14 cellular contexts compared by ENCODE assay signal in the genomic region with DNA sequence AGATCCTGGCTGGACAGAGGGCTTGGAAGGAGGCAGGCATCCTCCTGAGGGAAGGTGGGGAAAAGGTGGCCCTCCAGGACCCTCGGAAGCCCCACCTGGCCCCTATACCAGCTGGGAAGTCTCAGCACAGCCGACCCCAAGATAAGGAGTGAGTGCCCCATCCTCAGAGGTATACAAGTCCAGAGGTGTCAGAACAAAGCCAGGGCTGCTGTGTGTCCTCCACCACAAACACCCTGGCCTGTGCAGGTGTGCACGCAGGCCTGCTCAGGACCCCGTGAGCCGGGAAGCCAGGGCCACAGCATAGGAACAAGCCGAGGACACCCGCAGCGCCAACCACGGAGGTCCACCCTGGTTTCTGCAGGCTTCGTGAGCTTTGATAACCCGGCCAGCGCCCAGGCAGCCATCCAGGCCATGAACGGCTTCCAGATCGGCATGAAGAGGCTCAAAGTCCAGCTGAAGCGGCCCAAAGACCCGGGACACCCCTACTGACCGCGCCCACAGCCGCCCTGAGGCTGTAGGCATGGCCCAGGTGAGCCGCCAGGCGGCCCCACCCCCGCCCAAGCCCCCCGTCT.
DNase-seq lines count a peak whose midpoint lies in the region; ATAC-seq and TF ChIP-seq lines count a peak whose summit lies in the region.
"Had no signal": no experiment of that assay in that cellular context is flagged by ENCODE, and none has a peak within 500 bp of the region (broad histone marks: within the 10 kb centered on the region; RNA-seq: fewer than 3 reads in every experiment).

No MANE protein-coding gene starts in this region.

- no peaks in the 10 kb centered on the region for H3K36me3 ChIP-seq in H7 (replicated peaks; ENCODE audit: control insufficient read depth, insufficient read depth, low read length)
- H3K36me3 ChIP-seq in colonic mucosa, result no peaks in the 10 kb centered on the region
- H3K36me3 ChIP-seq in right lobe of liver, result no peaks in the 10 kb centered on the region
- no peaks in the 10 kb centered on the region for H3K36me3 ChIP-seq in stomach
- H3K36me3 ChIP-seq: BE2C had no signal

- WGBS in right lobe of liver (ENCODE audit: insufficient coverage, low coverage, low lambda C conversion rate, missing lambda C conversion rate), result 0% methylated on average over 1 of the region's 23 CpGs
- 24 to 70% (median 39%) methylated on average over 16 to 23 of the region's 23 CpGs for WGBS in stomach, 5 donors

- DNase-seq in H7 (peak; percentile 24), colonic mucosa (peak; percentile 36), right lobe of liver (peak; percentile 75 to 92 (median 90)), stomach (peak; percentile 48), GDM1 (lab: John Stamatoyannopoulos, UW) (no peak), retina (no peak), hepatic stellate cell (ENCODE audit: low spot score) (no peak)
- DNase-seq: BE2C; CD4-positive, alpha-beta memory T cell; DND-41; GF-D8; HCEC 1CT; HFFc6 had no signal

- TF ChIP-seq CTCF in colonic mucosa (IDR thresholded peaks at IDR 0.05) (no peak), right lobe of liver (IDR thresholded peaks at IDR 0.05) (peak in 1 of 4 donors; percentile 6), stomach (IDR thresholded peaks at IDR 0.05) (no peak)

- H3K27ac ChIP-seq in colonic mucosa (no peak overlapping the region), right lobe of liver (no peak overlapping the region), stomach (no peak overlapping the region)
- H3K27ac ChIP-seq: C4-2B had no signal

- H3K27me3 ChIP-seq in H7 (ENCODE audit: control insufficient read depth, insufficient read depth, low read length) (peaks cover 5% of the 10 kb centered on the region; the same call in 1 of the 2 replicates), colonic mucosa (no peaks in the 10 kb centered on the region), right lobe of liver (no peaks in the 10 kb centered on the region), stomach (peaks cover 5 to 84% (median 13%) of the 10 kb centered on the region in 3 donors)

- H3K4me1 ChIP-seq in colonic mucosa, result no peaks in the 10 kb centered on the region
- H3K4me1 ChIP-seq in right lobe of liver, result peaks cover 0 to 20% (median 3%) of the 10 kb centered on the region in 4 donors
- H3K4me1 ChIP-seq in stomach, result peaks cover 0 to 8% (median 5%) of the 10 kb centered on the region in 4 donors
- H3K4me1 ChIP-seq: BE2C had no signal

- no peak overlapping the region for H3K9ac ChIP-seq in colonic mucosa (ENCODE audit: low read depth in 2 of 2, low read length in 2 of 2)

- H3K4me3 ChIP-seq in H7 (ENCODE audit: insufficient read depth, low read depth, low read length) (no peak overlapping the region), colonic mucosa (no peak overlapping the region), right lobe of liver (no peak overlapping the region), stomach (no peak overlapping the region)

- H3K9me3 ChIP-seq in colonic mucosa (no peaks in the 10 kb centered on the region), right lobe of liver (no peaks in the 10 kb centered on the region), stomach (no peaks in the 10 kb centered on the region)
- H3K9me3 ChIP-seq: BE2C had no signal

- intact Hi-C loops in colonic mucosa (cut with DNase I), result no loop called here
- intact Hi-C loops in right lobe of liver (cut with DNase I), result no loop called here
- intact Hi-C loops in stomach (cut with DNase I; ENCODE audit: low total_unique reads), result no loop called here

- peak; percentile 89 to 92 (median 90) for ATAC-seq in right lobe of liver

- TF ChIP-seq EP300 in stomach (IDR thresholded peaks at IDR 0.05), result no peak

- TF ChIP-seq POLR2A in right lobe of liver (IDR thresholded peaks at IDR 0.05) (no peak), stomach (IDR thresholded peaks at IDR 0.05) (no peak)

Comparison
In these comparisons a context has a peak if more than half of its experiments do, and no peak if none do; other contexts are left out.
1. DNase-seq: peak in H7 (single experiment), colonic mucosa (single experiment), right lobe of liver (3 of 3) and stomach (single experiment); none in GDM1 (single experiment), retina (single experiment) and hepatic stellate cell (single experiment).